ENCODE assay signal across 8 cellular contexts in the genomic region with DNA sequence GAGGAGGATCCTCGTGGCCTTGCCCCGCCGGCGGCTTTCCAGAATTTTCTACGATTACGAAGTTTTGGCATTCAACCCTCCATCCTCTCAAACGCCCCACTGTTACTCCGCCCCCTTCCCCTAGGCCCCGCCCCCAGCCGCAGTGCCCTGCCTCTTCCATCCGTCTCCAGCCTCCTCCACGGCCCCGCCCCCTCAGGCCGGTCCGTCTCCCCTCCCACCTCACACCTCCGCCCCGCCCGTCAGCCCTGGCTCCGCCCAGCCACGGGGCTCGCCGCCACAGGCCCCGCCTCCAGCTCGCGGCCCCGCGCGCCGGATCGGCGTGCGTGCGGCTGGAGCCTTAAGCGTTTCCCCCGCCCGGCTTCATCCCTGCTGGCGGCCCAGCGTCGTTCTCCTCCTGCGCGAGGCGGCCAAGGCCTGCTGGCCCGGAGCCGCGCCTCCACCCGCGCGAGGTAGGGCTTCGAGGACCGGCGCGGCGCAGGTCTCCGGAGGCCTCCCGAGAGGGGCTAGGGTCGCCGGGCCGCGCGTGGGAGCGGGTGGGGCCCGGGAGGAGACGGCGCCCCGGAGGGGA. TPM values are rescaled to one million over a fixed set of nuclear protein-coding genes. Genes with fewer than 3 reads are reported as not detected.
A peak's percentile ranks its signal among the peaks of the same experiment; 100 is the strongest.
DNase-seq lines count a peak whose midpoint lies in the region; ATAC-seq, FAIRE-seq and TF ChIP-seq lines count a peak whose summit lies in the region.

A gene with protein sequence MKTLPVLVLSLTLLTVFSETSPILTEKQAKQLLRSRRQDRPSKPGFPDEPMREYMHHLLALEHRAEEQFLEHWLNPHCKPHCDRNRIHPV (minus strand): TSS at position 109 of the 568 bp plus-strand sequence. CDS start 18,110 bp downstream, outside the sequence.
A gene (plus strand): TSS at position 340 of the 568 bp plus-strand sequence. CDS start 645 bp downstream, outside the sequence.

- 0 to 1% (median 1%) methylated on average over 2 to 65 of the region's 65 CpGs for WGBS in adrenal gland, 4 donors

- H3K4me3 Mint-ChIP-seq in progenitor cell of endocrine pancreas (ENCODE audit: low read depth) = peak within 1 kb of the TSS; percentile 81

- H3K27ac ChIP-seq in adrenal gland = peak within 1 kb of the TSS in 4 of 5 donors; percentile 57 to 95 (median 73)

- peaks cover 53% of the 10 kb centered on the region for H3K27me3 Mint-ChIP-seq in progenitor cell of endocrine pancreas

- H3K27me3 ChIP-seq in adrenal gland = no peaks in the 10 kb centered on the region

- H3K4me1 Mint-ChIP-seq in progenitor cell of endocrine pancreas (ENCODE audit: low read depth) = peaks cover 7% of the 10 kb centered on the region

- intact Hi-C loops in adrenal gland (cut with DNase I) = no loop called here
- intact Hi-C loops in left cardiac atrium (cut with DNase I) = no loop called here

- peaks cover 7% of the 10 kb centered on the region for H3K36me3 Mint-ChIP-seq in progenitor cell of endocrine pancreas (ENCODE audit: insufficient read depth)

- ATAC-seq in HG02763 (IDR thresholded peaks at IDR 0.05; ENCODE audit: unreplicated experiment) (peak; percentile 79), left cardiac atrium (peak; percentile 98 to 99)

- peak; percentile 97 for FAIRE-seq in GM12891 (lab: Jason Lieb, UNC)

- peak; percentile 86 for DNase-seq in GM12891 (ENCODE audit: insufficient read length, low spot score)
- DNase-seq in NCI-H128 (lab: John Stamatoyannopoulos, UW; ENCODE audit: unreplicated experiment) = peak; percentile 84
- peak; percentile 99 for DNase-seq in T follicular helper cell (ENCODE audit: low read depth)
- peak; percentile 96 to 100 (median 98) for DNase-seq in adrenal gland
- DNase-seq in left cardiac atrium = peak; percentile 98
- DNase-seq in progenitor cell of endocrine pancreas (ENCODE audit: low spot score, unreplicated experiment) = peak; percentile 93
- DNase-seq in ureter (ENCODE audit: low spot score) = peak; percentile 99

- peaks cover 6 to 28% of the 10 kb centered on the region in 2 donors for H3K4me1 ChIP-seq in adrenal gland (replicated peaks in 1 of 2)

- TF ChIP-seq CTCF in adrenal gland (IDR thresholded peaks at IDR 0.05) = peak in 1 of 6 experiments; percentile 22
- TF ChIP-seq CTCF in progenitor cell of endocrine pancreas (IDR thresholded peaks at IDR 0.05; ENCODE audit: unreplicated experiment) = no peak

- peak within 1 kb of the TSS; percentile 10 to 88 (median 46) for H3K4me3 ChIP-seq in adrenal gland

- no peaks in the 10 kb centered on the region for H3K36me3 ChIP-seq in adrenal gland (replicated peaks in 1 of 2)

- H3K9me3 Mint-ChIP-seq in progenitor cell of endocrine pancreas (ENCODE audit: low read depth) = no peaks in the 10 kb centered on the region

- H3K9me3 ChIP-seq in adrenal gland (replicated peaks in 1 of 3) = no peaks in the 10 kb centered on the region

- H3K27ac Mint-ChIP-seq in progenitor cell of endocrine pancreas = peak within 1 kb of the TSS; percentile 91

- no peak for TF ChIP-seq POLR2A in GM12891 (IDR thresholded peaks at IDR 0.05; ENCODE audit: low read depth, low read length)
- TF ChIP-seq POLR2A in adrenal gland (IDR thresholded peaks at IDR 0.05) = peak; percentile 55 to 57

TF ChIP-seq in GM12891, 5 proteins besides CTCF, POLR2A, EP300 and RAD21:
- TF ChIP-seq PAX5 (IDR thresholded peaks at IDR 0.05; ENCODE audit: insufficient read depth, low read length, severe bottlenecking) = peak; percentile 34
- TF ChIP-seq TAF1 (IDR thresholded peaks at IDR 0.05; ENCODE audit: low read depth, low read length) = no peak
TF ChIP-seq in GM12891: peak in this region for 1.

RNA-seq across cellular contexts. Expression of the first gene that starts in this region (rescaled TPM):
- polyA plus RNA-seq in GM12891 (2012; ENCODE audit: low read depth, missing spikeins) = 0.54 TPM
- total RNA-seq in adrenal gland (under 1 TPM in 6 of 8 donors, not detected in 2; 0.37 to 0.92 (median 0.56) TPM), left cardiac atrium (1 to 10 TPM in 1 of 2 donors, under 1 TPM in 1; 0.92 to 1.4 TPM), progenitor cell of endocrine pancreas (0.65 and 1.1 TPM in 2 replicates), ureter (3.2 TPM)
- polyA plus RNA-seq in adrenal gland = 1 to 10 TPM in 2 of 3 donors, under 1 TPM in 1; 0.29 to 3.3 (median 1.9) TPM

RNA-seq across cellular contexts. Expression of the second gene that starts in this region (rescaled TPM):
- 4.0 TPM for polyA plus RNA-seq in GM12891 (2012; ENCODE audit: low read depth, missing spikeins)
- total RNA-seq in adrenal gland = 1 to 10 TPM in 7 of 8 donors, under 1 TPM in 1; 0.97 to 8.4 (median 3.8) TPM
- polyA plus RNA-seq in adrenal gland = 1 to 10 TPM; 1.7 to 5.1 (median 1.9) TPM
- total RNA-seq in left cardiac atrium = 1 to 10 TPM; 4.7 to 7.0 TPM
- total RNA-seq in progenitor cell of endocrine pancreas = 2.8 and 3.3 TPM in 2 replicates
- 15.4 TPM for total RNA-seq in ureter

Comparison
In these comparisons a context has a peak if more than half of its experiments do, and no peak if none do; other contexts are left out.
1. Peak in every context shown above with its lines: DNase-seq, ATAC-seq, H3K4me3 ChIP-seq and H3K27ac ChIP-seq.